In the genomic region with DNA sequence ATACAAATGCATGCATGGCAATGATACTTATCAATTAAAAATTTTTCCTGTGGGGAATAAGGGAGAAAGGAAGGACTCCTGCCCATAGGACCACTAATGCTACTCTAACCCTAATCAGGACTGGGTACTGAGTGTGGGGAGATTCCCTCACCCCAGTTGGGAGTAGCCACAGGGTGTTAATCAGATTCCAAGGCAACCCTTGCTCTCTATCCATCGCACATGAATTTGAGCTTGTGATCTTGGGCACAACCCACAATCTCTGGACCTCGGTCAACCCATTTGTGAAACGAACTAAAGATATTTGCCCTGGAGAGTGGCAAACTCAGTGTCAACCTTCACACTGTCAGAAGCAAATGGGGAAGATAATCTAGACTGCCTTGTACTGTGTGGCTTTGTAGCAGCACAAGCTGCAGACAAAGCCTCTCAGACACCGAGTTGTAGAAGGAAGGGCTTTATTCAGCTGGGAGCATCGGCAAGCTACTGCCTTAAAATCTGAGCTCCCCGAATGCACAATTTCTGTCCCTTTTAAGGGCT, we compare ENCODE assay signal across 12 cellular contexts.
DNase-seq lines count a peak whose midpoint lies in the region; TF ChIP-seq lines count a peak whose summit lies in the region.
"Had no signal": no experiment of that assay in that cellular context is flagged by ENCODE, and none has a peak within 500 bp of the region (broad histone marks: within the 10 kb centered on the region; RNA-seq: fewer than 3 reads in every experiment).

No MANE protein-coding gene starts in this region.

- H3K4me3 ChIP-seq in SU-DHL-6 (ENCODE audit: insufficient read depth, low read length, poor library complexity, severe bottlenecking), result no peak overlapping the region
- H3K4me3 ChIP-seq: lung had no signal

- no peaks in the 10 kb centered on the region for H3K9me2 ChIP-seq in SU-DHL-6 (replicated peaks; ENCODE audit: insufficient read depth, low read length)

- H3K4me1 Mint-ChIP-seq in HFFc6 (ENCODE audit: low read depth), result peaks cover 37% of the 10 kb centered on the region

- no peaks in the 10 kb centered on the region for H3F3A ChIP-seq in SU-DHL-6 (ENCODE audit: insufficient read depth)

- H3K36me3 Mint-ChIP-seq in HFFc6 (ENCODE audit: low read depth), result peaks cover 4% of the 10 kb centered on the region; the same call in 1 of the 2 replicates

- no peaks in the 10 kb centered on the region for H3K9me3 ChIP-seq in SU-DHL-6 (ENCODE audit: insufficient read depth, low read length)
- H3K9me3 ChIP-seq: BE2C had no signal

- no peak overlapping the region for H3K4me2 ChIP-seq in SU-DHL-6 (ENCODE audit: low read depth, low read length, poor library complexity, severe bottlenecking)

- no peaks in the 10 kb centered on the region for H3K27me3 ChIP-seq in SU-DHL-6 (ENCODE audit: low read length)
- H3K27me3 ChIP-seq: BE2C had no signal

- H3K4me3 Mint-ChIP-seq in HFFc6, result peak overlapping the region; percentile 35
- H3K4me3 Mint-ChIP-seq: IgD-negative memory B cell; T-helper 1 cell treated with Interleukin-12 subunit alpha and Interleukin-12 subunit beta and Interleukin-4 antibody, amounts not matched to agents 30 μg/mL and 1 μg/mL, for 36 hours had no signal

- no peaks in the 10 kb centered on the region for H4K20me1 ChIP-seq in SU-DHL-6 (ENCODE audit: low read depth, low read length)

- H3K27ac ChIP-seq in SU-DHL-6 (ENCODE audit: low read depth, low read length), result no peak overlapping the region

- H3K9me3 Mint-ChIP-seq in HFFc6, result peaks cover 14% of the 10 kb centered on the region; the same call in 1 of the 2 replicates
- H3K9me3 Mint-ChIP-seq: T-helper 1 cell treated with Interleukin-12 subunit alpha and Interleukin-12 subunit beta and Interleukin-4 antibody, amounts not matched to agents 30 μg/mL and 1 μg/mL, for 36 hours had no signal

- peak; percentile 12 for DNase-seq in CD1c-positive myeloid dendritic cell (ENCODE audit: extremely low spot score)
- no peak for DNase-seq in HFFc6
- DNase-seq in medulla oblongata (ENCODE audit: extremely low spot score), result peak; percentile 20
- DNase-seq in activated naive CD4-positive, alpha-beta T cell treated with anti-CD3 and anti-CD28 coated beads, Interleukin-2, amount 50 U/mL, for 16 hours, result no peak
- DNase-seq in effector CD4-positive, alpha-beta T cell, result no peak
- no peak for DNase-seq in NCI-H146 (lab: John Stamatoyannopoulos, UW)
- no peak for DNase-seq in AG08396 (ENCODE audit: low spot score)
- DNase-seq: BE2C had no signal

- H3K27me3 Mint-ChIP-seq in HFFc6 (ENCODE audit: insufficient read depth), result peaks cover 25% of the 10 kb centered on the region

- H3K27ac Mint-ChIP-seq in HFFc6, result peak overlapping the region; percentile 25; the same call in 1 of the 2 replicates
- H3K27ac Mint-ChIP-seq: IgD-negative memory B cell; T-helper 1 cell treated with Interleukin-12 subunit alpha and Interleukin-12 subunit beta and Interleukin-4 antibody, amounts not matched to agents 30 μg/mL and 1 μg/mL, for 36 hours had no signal

- 0 out of 2 replicates have a peak overlapping the region, but pooled peaks have one; percentile 2 for H3K9ac ChIP-seq in SU-DHL-6 (ENCODE audit: low read length)

- peak overlapping the region; percentile 57 for H2AFZ ChIP-seq in SU-DHL-6 (ENCODE audit: low read depth, low read length, severe bottlenecking)

- no peaks in the 10 kb centered on the region for H3K36me3 ChIP-seq in SU-DHL-6 (ENCODE audit: low read length)
- H3K36me3 ChIP-seq: BE2C had no signal

- no peak for TF ChIP-seq CTCF in HFFc6 (IDR thresholded peaks at IDR 0.05)
- TF ChIP-seq CTCF in SU-DHL-6 (IDR thresholded peaks at IDR 0.05; ENCODE audit: insufficient read depth, low read length, poor library complexity, severe bottlenecking), result no peak

- H3K79me2 ChIP-seq in SU-DHL-6 (ENCODE audit: insufficient read depth, low read length), result no peaks in the 10 kb centered on the region

Comparison
In these comparisons a context has a peak if more than half of its experiments do, and no peak if none do; other contexts are left out.
1. DNase-seq: peak in CD1c-positive myeloid dendritic cell (single experiment) and medulla oblongata (single experiment); none in HFFc6 (single experiment), activated naive CD4-positive, alpha-beta T cell treated with anti-CD3 and anti-CD28 coated beads, Interleukin-2, amount 50 U/mL, for 16 hours (single experiment), effector CD4-positive, alpha-beta T cell (single experiment), NCI-H146 (single experiment) and AG08396 (single experiment).